19 cellular contexts compared by ENCODE assay signal in the genomic region with DNA sequence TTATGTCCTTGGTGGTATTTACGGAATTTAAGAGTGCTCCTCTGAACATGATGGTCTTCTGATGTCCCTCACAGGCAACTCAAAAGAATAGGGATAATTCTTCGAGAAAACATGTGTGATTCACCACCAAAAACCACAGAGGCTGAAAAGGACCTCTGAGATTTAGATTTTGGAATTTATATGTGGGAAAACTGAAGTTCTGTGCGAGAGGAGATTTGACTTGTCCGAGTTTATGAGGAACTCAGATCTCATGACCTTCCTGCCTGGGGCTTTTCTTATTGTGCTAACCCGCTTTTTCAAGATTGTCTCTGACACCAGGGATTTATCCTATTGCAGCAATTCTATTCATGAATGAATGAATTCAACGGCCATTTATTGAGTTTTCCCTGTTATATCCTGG.
"Had no signal": no experiment of that assay in that cellular context is flagged by ENCODE, and none has a peak within 500 bp of the region (broad histone marks: within the 10 kb centered on the region; RNA-seq: fewer than 3 reads in every experiment).

No MANE protein-coding gene starts in this region.

- H3K9me3 ChIP-seq: lower lobe of right lung, thoracic aorta, vagina had no signal

- H3K27ac ChIP-seq: lower lobe of right lung, neural progenitor cell, thoracic aorta, vagina had no signal

- DNase-seq: activated CD4-positive, alpha-beta memory T cell treated with anti-CD3 and anti-CD28 coated beads, Interleukin-2, amount 10 ng/mL, durations not matched to agents 7 days and 5 days; activated CD4-positive, alpha-beta T cell treated with anti-CD3 and anti-CD28 coated beads, Interleukin-2, amount 10 ng/mL, durations not matched to agents 24 days and 14 days; activated CD8-positive, alpha-beta memory T cell treated with anti-CD3 and anti-CD28 coated beads, Interleukin-2, amount 10 ng/mL, durations not matched to agents 7 days and 5 days; activated gamma-delta T cell; effector CD4-positive, alpha-beta T cell; immature natural killer cell; lower lobe of right lung; naive thymus-derived CD8-positive, alpha-beta T cell; stimulated activated CD4-positive, alpha-beta T cell treated with anti-CD3 and anti-CD28 coated beads, Interleukin-2, amount 100 ng/mL, for 48 hours; stimulated activated CD8-positive, alpha-beta memory T cell treated with anti-CD3 and anti-CD28 coated beads, Interleukin-4, amount 100 ng/mL, for 48 hours; stimulated activated naive B cell treated with anti-CD40 and anti-IgM and Interleukin-4, amounts not matched to agents 10 μg/mL and 1 μg/mL and 100 μg/mL, for 72 hours had no signal

- H3K9ac ChIP-seq: neural progenitor cell had no signal

- H3K4me3 ChIP-seq: lower lobe of right lung, neural progenitor cell, thoracic aorta, vagina had no signal

- H3K36me3 ChIP-seq: lower lobe of right lung, neural progenitor cell, thoracic aorta, vagina had no signal

- H3K4me1 ChIP-seq: lower lobe of right lung, neural progenitor cell had no signal

- H3K27me3 ChIP-seq: neural progenitor cell, vagina had no signal

- ATAC-seq: activated CD4-positive, CD25-positive, alpha-beta regulatory T cell treated with anti-CD3 and anti-CD28 coated beads, Interleukin-2, amount 50 U/mL, for 24 hours; activated CD8-positive, alpha-beta memory T cell treated with anti-CD3 and anti-CD28 coated beads, Interleukin-2, amount 10 ng/mL, durations not matched to agents 7 days and 5 days; activated naive CD4-positive, alpha-beta T cell treated with anti-CD3 and anti-CD28 coated beads, Interleukin-2, amount 50 U/mL, for 72 hours; esophagus mucosa; left lobe of liver; lower lobe of right lung; naive thymus-derived CD8-positive, alpha-beta T cell; sciatic nerve; stimulated activated naive B cell treated with anti-CD40 and anti-IgM and Interleukin-4, amounts not matched to agents 10 μg/mL and 1 μg/mL and 100 μg/mL, for 72 hours had no signal
